ENCODE assay signal across 8 cellular contexts in genomic region chr10:84424731-84425165, GRCh38.
DNase-seq lines count a peak whose midpoint lies in the region; ATAC-seq and TF ChIP-seq lines count a peak whose summit lies in the region.

No MANE protein-coding gene starts in this region.

- no peak for TF ChIP-seq CTCF in omental fat pad (IDR thresholded peaks at IDR 0.05)

- intact Hi-C loops in Right ventricle myocardium inferior (cut with DNase I), result no loop called here

- H3K9me3 ChIP-seq in HUES64 (ENCODE audit: insufficient read depth, low read depth, low read length), result peaks cover 6% of the 10 kb centered on the region; the same call in 1 of the 2 replicates

- peak overlapping the region; percentile 75 for H3K4me3 Mint-ChIP-seq in activated naive CD8-positive, alpha-beta T cell treated with anti-CD3 and anti-CD28 coated beads, Interleukin-2, amount 10 ng/mL, durations not matched to agents 7 days and 5 days

- H3K27me3 Mint-ChIP-seq in activated naive CD8-positive, alpha-beta T cell treated with anti-CD3 and anti-CD28 coated beads, Interleukin-2, amount 10 ng/mL, durations not matched to agents 7 days and 5 days, result peaks cover 1% of the 10 kb centered on the region

- no peak overlapping the region for H3K4me3 ChIP-seq in HUES64 (ENCODE audit: low read length)

- peak overlapping the region; percentile 15; the same call in 1 of the 2 replicates for H3K9ac ChIP-seq in HUES64 (ENCODE audit: low read depth, low read length)

- DNase-seq in activated naive CD8-positive, alpha-beta T cell treated with anti-CD3 and anti-CD28 coated beads, Interleukin-2, amount 10 ng/mL, durations not matched to agents 7 days and 5 days, result no peak
- peak; percentile 87 for DNase-seq in Right ventricle myocardium inferior (ENCODE audit: missing footprints)
- no peak for DNase-seq in omental fat pad (ENCODE audit: low spot score)
- no peak for DNase-seq in NCI-H1105 treated with DMSO at 0.1 percent for 48 hours (lab: John Stamatoyannopoulos, UW)
- DNase-seq in NCI-H1092 (lab: John Stamatoyannopoulos, UW), result no peak
- no peak for DNase-seq in NCI-H2107 (lab: John Stamatoyannopoulos, UW)

- H3K36me3 Mint-ChIP-seq in activated naive CD8-positive, alpha-beta T cell treated with anti-CD3 and anti-CD28 coated beads, Interleukin-2, amount 10 ng/mL, durations not matched to agents 7 days and 5 days, result peaks cover 45% of the 10 kb centered on the region

- peak overlapping the region; percentile 9; the same call in 1 of the 2 replicates for H3K27ac ChIP-seq in HUES64 (ENCODE audit: low read depth, low read length)

- WGBS in HUES64, result 71% methylated on average over 3 of the region's 3 CpGs

- H3K27ac Mint-ChIP-seq in activated naive CD8-positive, alpha-beta T cell treated with anti-CD3 and anti-CD28 coated beads, Interleukin-2, amount 10 ng/mL, durations not matched to agents 7 days and 5 days, result peak overlapping the region; percentile 85

- ATAC-seq in GM18870 (IDR thresholded peaks at IDR 0.05; ENCODE audit: unreplicated experiment) (peak; percentile 67), Right ventricle myocardium inferior (peak; percentile 99), omental fat pad (ENCODE audit: low FRiP score) (peak; percentile 90)
- peak; percentile 83 for ATAC-seq in activated naive CD8-positive, alpha-beta T cell treated with anti-CD3 and anti-CD28 coated beads, Interleukin-2, amount 10 ng/mL, durations not matched to agents 7 days and 5 days (ENCODE audit: low read depth)

- no peaks in the 10 kb centered on the region; the same call in 1 of the 2 replicates for H3K36me3 ChIP-seq in HUES64 (ENCODE audit: insufficient read depth, low read length)

- peaks cover 18% of the 10 kb centered on the region for H3K9me3 Mint-ChIP-seq in activated naive CD8-positive, alpha-beta T cell treated with anti-CD3 and anti-CD28 coated beads, Interleukin-2, amount 10 ng/mL, durations not matched to agents 7 days and 5 days

- POLR2A ChIA-PET in activated naive CD8-positive, alpha-beta T cell treated with anti-CD3 and anti-CD28 coated beads, Interleukin-2, amount 10 ng/mL, durations not matched to agents 7 days and 5 days (lab: Charles Lee), result no interaction called here

- H3K4me1 ChIP-seq in HUES64 (ENCODE audit: insufficient read depth, low read length), result peaks cover 11% of the 10 kb centered on the region; the same call in 1 of the 2 replicates

- peaks cover 20% of the 10 kb centered on the region for H3K4me1 Mint-ChIP-seq in activated naive CD8-positive, alpha-beta T cell treated with anti-CD3 and anti-CD28 coated beads, Interleukin-2, amount 10 ng/mL, durations not matched to agents 7 days and 5 days

- no peaks in the 10 kb centered on the region for H3K27me3 ChIP-seq in HUES64 (ENCODE audit: insufficient read depth, low read length)
